8 cellular contexts compared by ENCODE assay signal in genomic region chr19:48325265-48325910, GRCh38. TPM values are rescaled to one million over a fixed set of nuclear protein-coding genes. Genes with fewer than 3 reads are reported as not detected.
A peak's percentile ranks its signal among the peaks of the same experiment; 100 is the strongest.
DNase-seq lines count a peak whose midpoint lies in the region; ATAC-seq and TF ChIP-seq lines count a peak whose summit lies in the region.

A gene with protein sequence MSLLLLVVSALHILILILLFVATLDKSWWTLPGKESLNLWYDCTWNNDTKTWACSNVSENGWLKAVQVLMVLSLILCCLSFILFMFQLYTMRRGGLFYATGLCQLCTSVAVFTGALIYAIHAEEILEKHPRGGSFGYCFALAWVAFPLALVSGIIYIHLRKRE (plus strand): TSS chr19:48325552. CDS start chr19:48326845, 1,293 bp downstream.

- ATAC-seq in activated CD8-positive, alpha-beta T cell treated with anti-CD3 and anti-CD28 coated beads for 36 hours, result peak; percentile 43
- ATAC-seq in HG02763 (IDR thresholded peaks at IDR 0.05; ENCODE audit: unreplicated experiment), result no peak

- H3K27ac ChIP-seq in mesodermal cell (ENCODE audit: low read depth, low read length, severe bottlenecking), result peak within 1 kb of the TSS; percentile 94

- DNase-seq in NCI-H69 (lab: John Stamatoyannopoulos, UW) (peak; percentile 91), NCI-H187 treated with DMSO at 0.1 percent for 48 hours (lab: John Stamatoyannopoulos, UW) (no peak)
- peak; percentile 93 for DNase-seq in activated CD8-positive, alpha-beta T cell treated with anti-CD3 and anti-CD28 coated beads for 36 hours
- DNase-seq in effector CD8-positive, alpha-beta T cell (lab: John Stamatoyannopoulos, UW), result peak; percentile 71
- DNase-seq in stimulated activated CD8-positive, alpha-beta memory T cell treated with anti-CD3 and anti-CD28 coated beads, Interleukin-2, amount 100 ng/mL, for 48 hours (ENCODE audit: low read depth in 2 of 2), result peak; percentile 61 to 80

- H3K4me1 ChIP-seq in mesodermal cell (ENCODE audit: control insufficient read depth, insufficient read depth, low read length, poor library complexity, severe bottlenecking), result peaks cover 13% of the 10 kb centered on the region

- H3K27me3 Mint-ChIP-seq in activated CD8-positive, alpha-beta T cell treated with anti-CD3 and anti-CD28 coated beads for 36 hours, result no peaks in the 10 kb centered on the region

- POLR2A ChIA-PET in activated CD8-positive, alpha-beta T cell treated with anti-CD3 and anti-CD28 coated beads for 36 hours (lab: Charles Lee), result interaction anchor here (0.9 to 5.6 kb wide), 4 partner anchors 9 to 122 kb away, joined by 3 to 47 read pairs (median 4); no protein-coding TSS in a partner anchor

- peak within 1 kb of the TSS; percentile 95 for H3K4me3 Mint-ChIP-seq in activated CD8-positive, alpha-beta T cell treated with anti-CD3 and anti-CD28 coated beads for 36 hours

- no peak for TF ChIP-seq CTCF in activated CD8-positive, alpha-beta T cell treated with anti-CD3 and anti-CD28 coated beads for 36 hours (IDR thresholded peaks at IDR 0.05)

- peaks cover 39% of the 10 kb centered on the region for H3K36me3 ChIP-seq in mesodermal cell (ENCODE audit: control insufficient read depth, insufficient read depth, low read length)

- peak within 1 kb of the TSS; percentile 98 for H3K27ac Mint-ChIP-seq in activated CD8-positive, alpha-beta T cell treated with anti-CD3 and anti-CD28 coated beads for 36 hours

- peak; percentile 40 for TF ChIP-seq POLR2A in GM10847 (IDR thresholded peaks at IDR 0.05; ENCODE audit: extremely low read depth, insufficient read length)

- H3K9me3 Mint-ChIP-seq in activated CD8-positive, alpha-beta T cell treated with anti-CD3 and anti-CD28 coated beads for 36 hours, result peaks cover 3% of the 10 kb centered on the region

- H3K4me1 Mint-ChIP-seq in activated CD8-positive, alpha-beta T cell treated with anti-CD3 and anti-CD28 coated beads for 36 hours (ENCODE audit: low read depth), result peaks cover 71% of the 10 kb centered on the region

- CTCF ChIA-PET in activated CD8-positive, alpha-beta T cell treated with anti-CD3 and anti-CD28 coated beads for 36 hours (lab: Charles Lee), result interaction anchor here (1.4 to 15.2 kb wide), 3 partner anchors 6 to 59 kb away, joined by 3 to 247 read pairs (median 7); no protein-coding TSS in a partner anchor

- peaks cover 51% of the 10 kb centered on the region for H3K36me3 Mint-ChIP-seq in activated CD8-positive, alpha-beta T cell treated with anti-CD3 and anti-CD28 coated beads for 36 hours (ENCODE audit: low read depth)

- H3K4me3 ChIP-seq in mesodermal cell (ENCODE audit: extremely low read depth, insufficient read depth, low read length, poor library complexity, severe bottlenecking), result peak within 1 kb of the TSS; percentile 51

- 1 to 7% methylated on average over 18 to 19 of the region's 22 CpGs for WGBS in mesodermal cell (ENCODE audit: insufficient coverage in 2 of 2), 2 experiments

- intact Hi-C loops in activated CD8-positive, alpha-beta T cell treated with anti-CD3 and anti-CD28 coated beads for 36 hours (cut with micrococcal nuclease), result no loop called here

- H3K9me3 ChIP-seq in mesodermal cell (ENCODE audit: control insufficient read depth, low read length), result peaks cover 5% of the 10 kb centered on the region

RNA-seq across cellular contexts. Expression of the gene that starts here (rescaled TPM):
- 100 to 1,000 TPM; 189 to 191 TPM for total RNA-seq in activated CD8-positive, alpha-beta T cell treated with anti-CD3 and anti-CD28 coated beads for 36 hours
- 141 TPM for polyA plus RNA-seq in mesodermal cell (2013, experiment 1 of 2)
- 122 TPM for polyA plus RNA-seq in mesodermal cell (2013, experiment 2 of 2)
